Comparison of ENCODE assay signal across 8 cellular contexts in the genomic region with DNA sequence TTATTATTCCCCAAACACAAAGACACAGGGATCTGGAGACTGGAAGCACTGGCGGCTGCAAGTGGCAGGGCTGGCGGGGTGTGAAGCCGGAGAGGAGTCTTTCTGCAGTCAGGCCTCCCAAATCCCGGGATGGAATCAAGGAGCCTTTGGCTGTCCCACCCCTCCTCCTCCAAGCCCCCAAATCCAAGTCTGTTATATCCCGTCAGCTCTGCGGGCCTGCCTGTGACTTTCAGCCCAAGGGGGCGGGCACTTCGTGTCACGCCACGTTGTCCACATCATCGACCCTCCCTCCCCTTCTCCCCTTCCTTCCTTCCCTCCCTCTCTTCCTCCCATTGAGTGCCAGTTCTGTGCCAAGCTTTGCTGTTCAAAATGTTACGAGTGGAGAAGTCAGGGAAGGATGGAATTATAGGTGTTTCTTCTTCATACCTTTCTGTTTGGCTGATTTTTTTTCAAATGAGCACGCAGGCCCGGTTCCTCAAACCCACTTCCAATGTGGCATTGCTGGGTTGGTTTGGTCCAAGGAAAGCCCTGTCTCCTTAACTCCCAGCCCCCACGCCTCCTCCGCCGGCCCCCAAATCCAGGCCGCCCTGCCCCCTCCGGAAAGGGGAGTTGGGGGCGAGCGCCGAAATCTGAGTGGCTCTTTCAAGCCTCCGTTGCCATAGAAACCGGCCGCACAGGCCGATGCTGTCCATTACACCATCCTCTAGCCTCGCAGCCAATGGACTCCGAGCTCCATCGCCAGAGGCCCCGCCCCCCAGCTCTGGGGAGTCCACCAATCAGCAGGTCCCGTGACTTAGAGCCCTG. TPM values are rescaled to one million over a fixed set of nuclear protein-coding genes. Genes with fewer than 3 reads are reported as not detected.
DNase-seq lines count a peak whose midpoint lies in the region; ATAC-seq and FAIRE-seq lines count a peak whose summit lies in the region.

No MANE protein-coding gene starts in this region.

- peak; percentile 96 for ATAC-seq in HG02938 (IDR thresholded peaks at IDR 0.05; ENCODE audit: unreplicated experiment)
- peak; percentile 100 for ATAC-seq in activated CD4-positive, alpha-beta T cell treated with anti-CD3 and anti-CD28 coated beads for 36 hours
- ATAC-seq in left colon = peak; percentile 84

- H3K36me3 Mint-ChIP-seq in activated CD4-positive, alpha-beta T cell treated with anti-CD3 and anti-CD28 coated beads for 36 hours (ENCODE audit: low read depth) = no peaks in the 10 kb centered on the region

- no peaks in the 10 kb centered on the region for H3K27me3 Mint-ChIP-seq in activated CD4-positive, alpha-beta T cell treated with anti-CD3 and anti-CD28 coated beads for 36 hours

- H3K4me3 Mint-ChIP-seq in activated CD4-positive, alpha-beta T cell treated with anti-CD3 and anti-CD28 coated beads for 36 hours = peak overlapping the region; percentile 56

- FAIRE-seq in GM18507 (lab: Jason Lieb, UNC) = peak; percentile 80

- no peaks in the 10 kb centered on the region for H3K9me3 Mint-ChIP-seq in activated CD4-positive, alpha-beta T cell treated with anti-CD3 and anti-CD28 coated beads for 36 hours (ENCODE audit: low read depth)

- intact Hi-C loops in activated CD4-positive, alpha-beta T cell treated with anti-CD3 and anti-CD28 coated beads for 36 hours (cut with DNase I, micrococcal nuclease) = loop anchor here (1.0 kb wide), 4 partner anchors 12 to 20 kb away; a partner anchor contains a TSS
- intact Hi-C loops in left colon (cut with DNase I, micrococcal nuclease) = no loop called here

- CTCF ChIA-PET in activated CD4-positive, alpha-beta T cell treated with anti-CD3 and anti-CD28 coated beads for 36 hours (lab: Charles Lee) = interaction anchor here (0.8 to 1.8 kb wide), 5 partner anchors 10 to 152 kb away, joined by 3 to 9 read pairs (median 3); no protein-coding TSS in a partner anchor

- H3K4me1 Mint-ChIP-seq in activated CD4-positive, alpha-beta T cell treated with anti-CD3 and anti-CD28 coated beads for 36 hours = peaks cover 11% of the 10 kb centered on the region

- POLR2A ChIA-PET in activated CD4-positive, alpha-beta T cell treated with anti-CD3 and anti-CD28 coated beads for 36 hours (lab: Charles Lee) = interaction anchor here (0.6 kb wide), 1 partner anchor 14 kb away, joined by 3 read pairs; no protein-coding TSS in a partner anchor

- DNase-seq in GM18507 (ENCODE audit: extremely low spot score, insufficient read length, low read depth) = peak; percentile 81
- DNase-seq in NCI-H2107 treated with DMSO at 0.1 percent for 48 hours (lab: John Stamatoyannopoulos, UW; ENCODE audit: unreplicated experiment) = peak; percentile 88
- DNase-seq in activated CD4-positive, alpha-beta T cell treated with anti-CD3 and anti-CD28 coated beads for 36 hours = peak; percentile 91
- DNase-seq in dedifferentiated amniotic fluid mesenchymal stem cell (ENCODE audit: extremely low spot score) = peak; percentile 100
- DNase-seq in left colon = peak; percentile 86 to 94
- DNase-seq in stimulated activated CD4-positive, alpha-beta T cell treated with anti-CD3 and anti-CD28 coated beads, Interleukin-15, amount 100 ng/mL, for 24 hours = peak; percentile 93
- no peak for DNase-seq in HT-29 (ENCODE audit: low spot score)

- H3K27ac Mint-ChIP-seq in activated CD4-positive, alpha-beta T cell treated with anti-CD3 and anti-CD28 coated beads for 36 hours = no peak overlapping the region

RNA-seq across cellular contexts. Expression of a gene that starts 12.7 kb away (rescaled TPM):
- 10 to 100 TPM; 15.6 to 16.4 TPM for total RNA-seq in activated CD4-positive, alpha-beta T cell treated with anti-CD3 and anti-CD28 coated beads for 36 hours
- total RNA-seq in left colon = 10 to 100 TPM; 10.2 to 13.0 TPM
- total RNA-seq in HT-29 (2014; rRNA removed; shearing (Covaris generic)) = 15.5 and 16.8 TPM in 2 replicates

RNA-seq across cellular contexts. Expression of a gene that starts 15.3 kb away (rescaled TPM):
- 1 to 10 TPM; 8.1 to 8.5 TPM for total RNA-seq in activated CD4-positive, alpha-beta T cell treated with anti-CD3 and anti-CD28 coated beads for 36 hours
- 1 to 10 TPM; 3.8 to 5.6 TPM for total RNA-seq in left colon
- 2.7 and 3.9 TPM in 2 replicates for total RNA-seq in HT-29 (2014; rRNA removed; shearing (Covaris generic))

RNA-seq across cellular contexts. Expression of a gene that starts 19.5 kb away (rescaled TPM):
- 1 to 10 TPM; 7.0 to 8.1 TPM for total RNA-seq in activated CD4-positive, alpha-beta T cell treated with anti-CD3 and anti-CD28 coated beads for 36 hours
- total RNA-seq in left colon = 10 to 100 TPM; 10.1 to 13.1 TPM
- total RNA-seq in HT-29 (2014; rRNA removed; shearing (Covaris generic)) = 0.08 and 1.5 TPM in 2 replicates

RNA-seq across cellular contexts. Expression of a gene that starts 36.9 kb away (rescaled TPM):
- total RNA-seq in activated CD4-positive, alpha-beta T cell treated with anti-CD3 and anti-CD28 coated beads for 36 hours = 1 to 10 TPM; 5.2 to 7.5 TPM
- 1 to 10 TPM; 9.4 to 10.0 TPM for total RNA-seq in left colon
- total RNA-seq in HT-29 (2014; rRNA removed; shearing (Covaris generic)) = 12.0 and 15.5 TPM in 2 replicates

RNA-seq across cellular contexts. Expression of a gene that starts 52.5 kb away (rescaled TPM):
- not detected for total RNA-seq in activated CD4-positive, alpha-beta T cell treated with anti-CD3 and anti-CD28 coated beads for 36 hours
- not detected for total RNA-seq in left colon
- total RNA-seq in HT-29 (2014; rRNA removed; shearing (Covaris generic)) = not detected in 2 replicates

Comparison
In these comparisons a context has a peak if more than half of its experiments do, and no peak if none do; other contexts are left out.
1. intact Hi-C loops: an anchor here in activated CD4-positive, alpha-beta T cell treated with anti-CD3 and anti-CD28 coated beads for 36 hours (1.0 kb wide); none called in left colon.